ENCODE assay signal across 9 cellular contexts in genomic region chr10:93921338-93921737, GRCh38.
DNase-seq lines count a peak whose midpoint lies in the region; FAIRE-seq and TF ChIP-seq lines count a peak whose summit lies in the region.
"Had no signal": no experiment of that assay in that cellular context is flagged by ENCODE, and none has a peak within 500 bp of the region (broad histone marks: within the 10 kb centered on the region; RNA-seq: fewer than 3 reads in every experiment).

No MANE protein-coding gene starts in this region.

- peak; percentile 44 for TF ChIP-seq CTCF in choroid plexus epithelial cell (conservative IDR thresholded peaks at IDR 0.05; ENCODE audit: low read depth, low read length)

- no peak for FAIRE-seq in RCC 7860 (lab: Jason Lieb, UNC)
- FAIRE-seq: A204.1 had no signal

- DNase-seq in DMS 273 (lab: John Stamatoyannopoulos, UW; ENCODE audit: unreplicated experiment) (peak; percentile 6), DMS 273 treated with DMSO at 0.1 percent for 48 hours (lab: John Stamatoyannopoulos, UW) (no peak), OCI-M1 (lab: John Stamatoyannopoulos, UW) (peak; percentile 32), choroid plexus epithelial cell (ENCODE audit: low read depth) (no peak), NCI-H524 treated with DMSO at 0.1 percent for 48 hours (lab: John Stamatoyannopoulos, UW) (no peak), RCC 7860 (ENCODE audit: low spot score) (no peak), COLO668 (lab: John Stamatoyannopoulos, UW; ENCODE audit: unreplicated experiment) (no peak)
- DNase-seq in stimulated activated CD4-positive, alpha-beta T cell treated with anti-CD3 and anti-CD28 coated beads, Interleukin-12 subunit alpha, Interleukin-12 subunit beta, amount 100 ng/mL, for 4 hours, result peak; percentile 18

- no peak overlapping the region for H3K4me3 ChIP-seq in choroid plexus epithelial cell (ENCODE audit: low read depth, low read length)

Comparison
In these comparisons a context has a peak if more than half of its experiments do, and no peak if none do; other contexts are left out.
1. DNase-seq: peak in DMS 273 (single experiment), OCI-M1 (single experiment) and stimulated activated CD4-positive, alpha-beta T cell treated with anti-CD3 and anti-CD28 coated beads, Interleukin-12 subunit alpha, Interleukin-12 subunit beta, amount 100 ng/mL, for 4 hours (single experiment); none in DMS 273 treated with DMSO at 0.1 percent for 48 hours (single experiment), choroid plexus epithelial cell (single experiment), NCI-H524 treated with DMSO at 0.1 percent for 48 hours (single experiment), RCC 7860 (single experiment) and COLO668 (single experiment).